ENCODE assay signal across 8 cellular contexts in genomic region chr20:2946988-2947961, GRCh38.
DNase-seq lines count a peak whose midpoint lies in the region; ATAC-seq and TF ChIP-seq lines count a peak whose summit lies in the region.

No MANE protein-coding gene starts in this region.

- H3K4me1 Mint-ChIP-seq in CD14-positive monocyte (peaks cover 10% of the 10 kb centered on the region), Calu3 (ENCODE audit: low read depth, unreplicated experiment) (no peaks in the 10 kb centered on the region)
- peaks cover 2% of the 10 kb centered on the region for H3K4me1 Mint-ChIP-seq in activated CD8-positive, alpha-beta memory T cell treated with anti-CD3 and anti-CD28 coated beads, Interleukin-2, amount 10 ng/mL, durations not matched to agents 7 days and 5 days

- CTCF ChIA-PET in activated CD8-positive, alpha-beta memory T cell treated with anti-CD3 and anti-CD28 coated beads, Interleukin-2, amount 10 ng/mL, durations not matched to agents 7 days and 5 days (lab: Charles Lee): no interaction called here
- CTCF ChIA-PET in Calu3 (lab: Charles Lee): no interaction called here

- H3K9me3 ChIP-seq in muscle layer of duodenum (ENCODE audit: control insufficient read depth in 1 of 2, low read length in 2 of 2): no peaks in the 10 kb centered on the region

- no peak for ATAC-seq in activated CD8-positive, alpha-beta memory T cell treated with anti-CD3 and anti-CD28 coated beads, Interleukin-2, amount 10 ng/mL, durations not matched to agents 7 days and 5 days
- ATAC-seq in GM18867 (IDR thresholded peaks at IDR 0.05; ENCODE audit: unreplicated experiment): no peak

- no peaks in the 10 kb centered on the region for H3K36me3 ChIP-seq in muscle layer of duodenum (ENCODE audit: control insufficient read depth in 1 of 2, insufficient read depth in 2 of 2, low read length in 2 of 2)

- H3K27ac Mint-ChIP-seq in CD14-positive monocyte (peak overlapping the region in 5 of 7 donors; percentile 12 to 84 (median 48)), Calu3 (ENCODE audit: unreplicated experiment) (no peak overlapping the region)
- no peak overlapping the region for H3K27ac Mint-ChIP-seq in activated CD8-positive, alpha-beta memory T cell treated with anti-CD3 and anti-CD28 coated beads, Interleukin-2, amount 10 ng/mL, durations not matched to agents 7 days and 5 days

- H3K27me3 ChIP-seq in dorsolateral prefrontal cortex (no peaks in the 10 kb centered on the region), muscle layer of duodenum (ENCODE audit: low read depth, low read length) (no peaks in the 10 kb centered on the region)

- H3K4me3 ChIP-seq in dorsolateral prefrontal cortex (peak overlapping the region in 36 of 59 donors; percentile 0 to 54 (median 24)), muscle layer of duodenum (ENCODE audit: low read depth in 1 of 2, low read length in 2 of 2) (no peak overlapping the region)

- H3K27me3 Mint-ChIP-seq in CD14-positive monocyte (ENCODE audit: low read depth in 3 of 3): peaks cover 0 to 2% (median 0%) of the 10 kb centered on the region in 3 donors
- no peaks in the 10 kb centered on the region for H3K27me3 Mint-ChIP-seq in activated CD8-positive, alpha-beta memory T cell treated with anti-CD3 and anti-CD28 coated beads, Interleukin-2, amount 10 ng/mL, durations not matched to agents 7 days and 5 days
- H3K27me3 Mint-ChIP-seq in Calu3 (ENCODE audit: unreplicated experiment): no peaks in the 10 kb centered on the region

- H3K4me3 Mint-ChIP-seq in CD14-positive monocyte (no peak overlapping the region), Calu3 (ENCODE audit: low read depth, unreplicated experiment) (no peak overlapping the region)
- no peak overlapping the region for H3K4me3 Mint-ChIP-seq in activated CD8-positive, alpha-beta memory T cell treated with anti-CD3 and anti-CD28 coated beads, Interleukin-2, amount 10 ng/mL, durations not matched to agents 7 days and 5 days

- intact Hi-C loops in CD14-positive monocyte (cut with micrococcal nuclease) (no loop called here), dorsolateral prefrontal cortex (cut with DNase I) (loop anchor here (2.0 to 10.0 kb wide), 2 partner anchors 72 kb away; partner anchors contain the start of gene PTPRA (in 1 of the 2)), Calu3 (cut with micrococcal nuclease; ENCODE audit: unreplicated experiment) (no loop called here)

- peaks cover 6% of the 10 kb centered on the region in 2 donors for H3K4me1 ChIP-seq in muscle layer of duodenum (ENCODE audit: control insufficient read depth in 1 of 2, insufficient read depth in 2 of 2, low read length in 2 of 2)

- H3K9me3 Mint-ChIP-seq in CD14-positive monocyte (no peaks in the 10 kb centered on the region), Calu3 (ENCODE audit: low read depth, unreplicated experiment) (no peaks in the 10 kb centered on the region)
- no peaks in the 10 kb centered on the region for H3K9me3 Mint-ChIP-seq in activated CD8-positive, alpha-beta memory T cell treated with anti-CD3 and anti-CD28 coated beads, Interleukin-2, amount 10 ng/mL, durations not matched to agents 7 days and 5 days (ENCODE audit: low read depth)

- TF ChIP-seq CTCF in CD14-positive monocyte (IDR thresholded peaks at IDR 0.05) (no peak), dorsolateral prefrontal cortex (IDR thresholded peaks at IDR 0.05 in 54 of 56, conservative IDR thresholded peaks at IDR 0.05 in 2 of 56; ENCODE audit: low read depth in 1 of 56, partially characterized antibody in 56 of 56) (peak in 11 of 56 donors; percentile 10 to 40 (median 25)), Calu3 (IDR thresholded peaks at IDR 0.05; ENCODE audit: unreplicated experiment) (no peak)

- no TSS peak for BruUV-seq in Calu3 (replicated peaks; lab: Mats Ljungman, UMichigan)

- DNase-seq in CD14-positive monocyte (ENCODE audit: low spot score) (no peak), NCI-H2227 (lab: John Stamatoyannopoulos, UW; ENCODE audit: unreplicated experiment) (peak; percentile 91), dorsolateral prefrontal cortex (peak in 5 of 10 donors; percentile 6 to 73 (median 48)), Calu3 (no peak)
- no peak for DNase-seq in activated CD8-positive, alpha-beta memory T cell treated with anti-CD3 and anti-CD28 coated beads, Interleukin-2, amount 10 ng/mL, durations not matched to agents 7 days and 5 days
- DNase-seq in stimulated activated CD4-positive, alpha-beta T cell treated with anti-CD3 and anti-CD28 coated beads, Interleukin-12 subunit alpha, Interleukin-12 subunit beta, amount 100 ng/mL, for 4 hours: no peak

- H3K27ac ChIP-seq in dorsolateral prefrontal cortex (peak overlapping the region; percentile 21 to 99 (median 92)), muscle layer of duodenum (ENCODE audit: low read length) (peak overlapping the region; percentile 26)

- H3K36me3 Mint-ChIP-seq in CD14-positive monocyte (peaks cover 25 to 50% of the 10 kb centered on the region in 2 donors), Calu3 (ENCODE audit: insufficient read depth, unreplicated experiment) (peaks cover 5% of the 10 kb centered on the region)
- peaks cover 21% of the 10 kb centered on the region for H3K36me3 Mint-ChIP-seq in activated CD8-positive, alpha-beta memory T cell treated with anti-CD3 and anti-CD28 coated beads, Interleukin-2, amount 10 ng/mL, durations not matched to agents 7 days and 5 days

Comparison
In these comparisons a context has a peak if more than half of its experiments do, and no peak if none do; other contexts are left out.
1. H3K27ac Mint-ChIP-seq: peak in CD14-positive monocyte (5 of 7); none in activated CD8-positive, alpha-beta memory T cell treated with anti-CD3 and anti-CD28 coated beads, Interleukin-2, amount 10 ng/mL, durations not matched to agents 7 days and 5 days (single experiment) and Calu3 (single experiment).
2. H3K4me3 ChIP-seq: peak in dorsolateral prefrontal cortex (36 of 59); none in muscle layer of duodenum (0 of 2).
3. intact Hi-C loops: an anchor here in dorsolateral prefrontal cortex (2.0 to 10.0 kb wide); none called in CD14-positive monocyte and Calu3.